Comparison of ENCODE assay signal across 18 cellular contexts in genomic region chr6:119267506-119267905, GRCh38.
DNase-seq lines count a peak whose midpoint lies in the region; ATAC-seq, FAIRE-seq and TF ChIP-seq lines count a peak whose summit lies in the region.
"Had no signal": no experiment of that assay in that cellular context is flagged by ENCODE, and none has a peak within 500 bp of the region (broad histone marks: within the 10 kb centered on the region; RNA-seq: fewer than 3 reads in every experiment).

No MANE protein-coding gene starts in this region.

- H3K9me3 ChIP-seq in small intestine (ENCODE audit: control insufficient read depth, low read depth), result no peaks in the 10 kb centered on the region
- H3K9me3 ChIP-seq in vagina, result no peaks in the 10 kb centered on the region

- ATAC-seq in activated CD8-positive, alpha-beta T cell treated with anti-CD3 and anti-CD28 coated beads for 36 hours, result peak; percentile 64
- ATAC-seq: A549, left colon had no signal

- H3K4me3 Mint-ChIP-seq in activated CD4-positive, alpha-beta memory T cell treated with anti-CD3 and anti-CD28 coated beads, Interleukin-2, amount 10 ng/mL, durations not matched to agents 7 days and 5 days, result no peak overlapping the region
- H3K4me3 Mint-ChIP-seq in activated CD4-positive, alpha-beta memory T cell treated with anti-CD3 and anti-CD28 coated beads for 36 hours, result no peak overlapping the region
- no peak overlapping the region for H3K4me3 Mint-ChIP-seq in activated CD8-positive, alpha-beta T cell treated with anti-CD3 and anti-CD28 coated beads for 36 hours
- H3K4me3 Mint-ChIP-seq: activated B cell treated with CpG ODN at 0.5 μM for 24 hours; activated naive CD4-positive, alpha-beta T cell treated with anti-CD3 and anti-CD28 coated beads for 36 hours; nephron had no signal

- peaks cover 40% of the 10 kb centered on the region for H3K36me3 Mint-ChIP-seq in activated CD4-positive, alpha-beta memory T cell treated with anti-CD3 and anti-CD28 coated beads, Interleukin-2, amount 10 ng/mL, durations not matched to agents 7 days and 5 days (ENCODE audit: low read depth)
- H3K36me3 Mint-ChIP-seq in activated CD4-positive, alpha-beta memory T cell treated with anti-CD3 and anti-CD28 coated beads for 36 hours, result peaks cover 25% of the 10 kb centered on the region
- peaks cover 37% of the 10 kb centered on the region for H3K36me3 Mint-ChIP-seq in activated CD8-positive, alpha-beta T cell treated with anti-CD3 and anti-CD28 coated beads for 36 hours (ENCODE audit: low read depth)

- H3K36me3 ChIP-seq in small intestine (ENCODE audit: control insufficient read depth in 2 of 2, insufficient read depth in 2 of 2, low read length in 2 of 2) (peaks cover 0 to 3% of the 10 kb centered on the region in 2 donors), vagina (no peaks in the 10 kb centered on the region)

- CTCF ChIA-PET in activated CD4-positive, alpha-beta memory T cell treated with anti-CD3 and anti-CD28 coated beads, Interleukin-2, amount 10 ng/mL, durations not matched to agents 7 days and 5 days (lab: Charles Lee), result no interaction called here
- CTCF ChIA-PET in activated CD4-positive, alpha-beta memory T cell treated with anti-CD3 and anti-CD28 coated beads for 36 hours (lab: Charles Lee), result no interaction called here
- CTCF ChIA-PET in activated CD8-positive, alpha-beta T cell treated with anti-CD3 and anti-CD28 coated beads for 36 hours (lab: Charles Lee), result no interaction called here

- TF ChIP-seq POLR2A in vagina (IDR thresholded peaks at IDR 0.05) (no peak), H54 (IDR thresholded peaks at IDR 0.05; ENCODE audit: low read depth, low read length) (no peak)

- POLR2A ChIA-PET in activated CD4-positive, alpha-beta memory T cell treated with anti-CD3 and anti-CD28 coated beads, Interleukin-2, amount 10 ng/mL, durations not matched to agents 7 days and 5 days (lab: Charles Lee), result interaction anchor here (0.8 kb wide), 1 partner anchor 9 kb away, joined by 3 read pairs; no protein-coding TSS in a partner anchor
- POLR2A ChIA-PET in activated CD4-positive, alpha-beta memory T cell treated with anti-CD3 and anti-CD28 coated beads for 36 hours (lab: Charles Lee), result no interaction called here
- POLR2A ChIA-PET in activated CD8-positive, alpha-beta T cell treated with anti-CD3 and anti-CD28 coated beads for 36 hours (lab: Charles Lee), result no interaction called here

- peaks cover 23% of the 10 kb centered on the region for H3K4me1 Mint-ChIP-seq in activated CD4-positive, alpha-beta memory T cell treated with anti-CD3 and anti-CD28 coated beads, Interleukin-2, amount 10 ng/mL, durations not matched to agents 7 days and 5 days
- peaks cover 21% of the 10 kb centered on the region for H3K4me1 Mint-ChIP-seq in activated CD4-positive, alpha-beta memory T cell treated with anti-CD3 and anti-CD28 coated beads for 36 hours (ENCODE audit: low read depth)
- H3K4me1 Mint-ChIP-seq in activated CD8-positive, alpha-beta T cell treated with anti-CD3 and anti-CD28 coated beads for 36 hours (ENCODE audit: low read depth), result peaks cover 19% of the 10 kb centered on the region
- H3K4me1 Mint-ChIP-seq: nephron had no signal

- TF ChIP-seq CTCF in activated CD8-positive, alpha-beta T cell treated with anti-CD3 and anti-CD28 coated beads for 36 hours (IDR thresholded peaks at IDR 0.05), result no peak
- no peak for TF ChIP-seq CTCF in vagina (IDR thresholded peaks at IDR 0.05)

- H3K27me3 ChIP-seq in small intestine (ENCODE audit: control insufficient read depth in 2 of 2, insufficient read depth in 2 of 2, low read length in 2 of 2) (no peaks in the 10 kb centered on the region), vagina (no peaks in the 10 kb centered on the region)
- H3K27me3 ChIP-seq: BLaER1 treated with 17β-estradiol and CSF1 and Interleukin-3, amounts not matched to agents 10 nM and 100 nM had no signal

- intact Hi-C loops in activated CD4-positive, alpha-beta memory T cell treated with anti-CD3 and anti-CD28 coated beads for 36 hours (cut with micrococcal nuclease), result no loop called here
- intact Hi-C loops in activated CD8-positive, alpha-beta T cell treated with anti-CD3 and anti-CD28 coated beads for 36 hours (cut with micrococcal nuclease), result no loop called here
- intact Hi-C loops in vagina (cut with DNase I), result no loop called here

- no peak overlapping the region for H3K27ac ChIP-seq in small intestine (ENCODE audit: low read depth in 1 of 2, low read length in 1 of 2)
- no peak overlapping the region for H3K27ac ChIP-seq in vagina
- H3K27ac ChIP-seq: A549; BLaER1 treated with 17β-estradiol and CSF1 and Interleukin-3, amounts not matched to agents 10 nM and 100 nM had no signal

- H3K27ac Mint-ChIP-seq in activated CD4-positive, alpha-beta memory T cell treated with anti-CD3 and anti-CD28 coated beads, Interleukin-2, amount 10 ng/mL, durations not matched to agents 7 days and 5 days, result peak overlapping the region; percentile 2
- H3K27ac Mint-ChIP-seq in activated CD4-positive, alpha-beta memory T cell treated with anti-CD3 and anti-CD28 coated beads for 36 hours, result no peak overlapping the region
- peak overlapping the region; percentile 32 for H3K27ac Mint-ChIP-seq in activated CD8-positive, alpha-beta T cell treated with anti-CD3 and anti-CD28 coated beads for 36 hours
- H3K27ac Mint-ChIP-seq: activated B cell treated with CpG ODN at 0.5 μM for 24 hours; activated naive CD4-positive, alpha-beta T cell treated with anti-CD3 and anti-CD28 coated beads for 36 hours; nephron had no signal

- H3K4me3 ChIP-seq in small intestine (ENCODE audit: low read depth in 1 of 2, low read length in 2 of 2) (no peak overlapping the region), vagina (no peak overlapping the region)
- H3K4me3 ChIP-seq: A549; BLaER1 treated with 17β-estradiol and CSF1 and Interleukin-3, amounts not matched to agents 10 nM and 100 nM had no signal

- no peak for DNase-seq in activated CD4-positive, alpha-beta memory T cell treated with anti-CD3 and anti-CD28 coated beads, Interleukin-2, amount 10 ng/mL, durations not matched to agents 7 days and 5 days
- no peak for DNase-seq in activated CD4-positive, alpha-beta memory T cell treated with anti-CD3 and anti-CD28 coated beads for 36 hours
- peak; percentile 51 for DNase-seq in MV-4-11 (lab: John Stamatoyannopoulos, UW)
- no peak for DNase-seq in activated CD8-positive, alpha-beta T cell treated with anti-CD3 and anti-CD28 coated beads for 36 hours
- peak; percentile 13 for DNase-seq in small intestine
- DNase-seq in vagina (ENCODE audit: extremely low spot score in 2 of 2), result no peak
- DNase-seq in C1 segment of cervical spinal cord (lab: John Stamatoyannopoulos, UW), result no peak
- no peak for DNase-seq in H54 (ENCODE audit: insufficient read length, low spot score)
- DNase-seq: activated B cell treated with CpG ODN at 0.5 μM for 24 hours; activated naive CD4-positive, alpha-beta T cell treated with anti-CD3 and anti-CD28 coated beads for 36 hours; DMS79; left colon; NCI-H187 treated with DMSO at 0.1 percent for 48 hours; NCI-H510A; stimulated activated CD4-positive, alpha-beta T cell treated with anti-CD3 and anti-CD28 coated beads, Interleukin-2, amount 100 ng/mL, for 48 hours had no signal

- H3K4me1 ChIP-seq in small intestine (ENCODE audit: control insufficient read depth in 2 of 2, insufficient read depth in 1 of 2, low read depth in 1 of 2, low read length in 1 of 2) (no peaks in the 10 kb centered on the region), vagina (no peaks in the 10 kb centered on the region)
- H3K4me1 ChIP-seq: A549 had no signal

- FAIRE-seq in small intestine (lab: Jason Lieb, UNC) (no peak), H54 (lab: Jason Lieb, UNC) (no peak)
- FAIRE-seq: A549 had no signal

- peaks cover 13% of the 10 kb centered on the region for H3K9me3 Mint-ChIP-seq in activated CD4-positive, alpha-beta memory T cell treated with anti-CD3 and anti-CD28 coated beads, Interleukin-2, amount 10 ng/mL, durations not matched to agents 7 days and 5 days
- H3K9me3 Mint-ChIP-seq in activated CD4-positive, alpha-beta memory T cell treated with anti-CD3 and anti-CD28 coated beads for 36 hours, result peaks cover 22% of the 10 kb centered on the region
- H3K9me3 Mint-ChIP-seq in activated CD8-positive, alpha-beta T cell treated with anti-CD3 and anti-CD28 coated beads for 36 hours, result peaks cover 17% of the 10 kb centered on the region

- no peaks in the 10 kb centered on the region for H3K27me3 Mint-ChIP-seq in activated CD4-positive, alpha-beta memory T cell treated with anti-CD3 and anti-CD28 coated beads, Interleukin-2, amount 10 ng/mL, durations not matched to agents 7 days and 5 days
- no peaks in the 10 kb centered on the region for H3K27me3 Mint-ChIP-seq in activated CD4-positive, alpha-beta memory T cell treated with anti-CD3 and anti-CD28 coated beads for 36 hours
- H3K27me3 Mint-ChIP-seq in activated CD8-positive, alpha-beta T cell treated with anti-CD3 and anti-CD28 coated beads for 36 hours, result no peaks in the 10 kb centered on the region
- H3K27me3 Mint-ChIP-seq: activated B cell treated with CpG ODN at 0.5 μM for 24 hours had no signal

Comparison
In these comparisons a context has a peak if more than half of its experiments do, and no peak if none do; other contexts are left out.
1. DNase-seq: peak in MV-4-11 (single experiment) and small intestine (single experiment); none in activated CD4-positive, alpha-beta memory T cell treated with anti-CD3 and anti-CD28 coated beads, Interleukin-2, amount 10 ng/mL, durations not matched to agents 7 days and 5 days (single experiment), activated CD4-positive, alpha-beta memory T cell treated with anti-CD3 and anti-CD28 coated beads for 36 hours (single experiment), activated CD8-positive, alpha-beta T cell treated with anti-CD3 and anti-CD28 coated beads for 36 hours (single experiment), vagina (0 of 2), C1 segment of cervical spinal cord (0 of 14) and H54 (single experiment).